Comparison of ENCODE assay signal across 8 cellular contexts in genomic region chr17:40317880-40318834, GRCh38. TPM values are rescaled to one million over a fixed set of nuclear protein-coding genes. Genes with fewer than 3 reads are reported as not detected.
DNase-seq lines count a peak whose midpoint lies in the region; ATAC-seq, FAIRE-seq and TF ChIP-seq lines count a peak whose summit lies in the region.

No MANE protein-coding gene starts in this region.

- DNase-seq in AG04450 (ENCODE audit: low read depth, low spot score) (peak; percentile 90), NCI-H345 (lab: John Stamatoyannopoulos, UW) (peak; percentile 92), kidney (peak; percentile 98)
- peak; percentile 81 to 85 for DNase-seq in central memory CD8-positive, alpha-beta T cell (ENCODE audit: low spot score in 2 of 2)
- DNase-seq in stimulated activated CD4-positive, alpha-beta T cell treated with anti-CD3 and anti-CD28 coated beads, Interleukin-15, amount 100 ng/mL, for 1 hour (ENCODE audit: low read depth in 1 of 2, low spot score in 1 of 2): peak; percentile 81 to 87

- no peak for TF ChIP-seq CTCF in AG04450 (IDR thresholded peaks at IDR 0.05; ENCODE audit: low read depth, low read length)
- TF ChIP-seq CTCF in kidney (IDR thresholded peaks at IDR 0.05; ENCODE audit: borderline replicate concordance, extremely low read depth, insufficient read depth): no peak

- CTCF ChIA-PET in AG04450 (lab: Charles Lee): interaction anchor here (0.6 to 4.7 kb wide), 18 partner anchors 12 to 996 kb away, joined by 3 to 99 read pairs (median 4); partner anchors contain the start of gene WIPF2

- ATAC-seq in GM18909 (IDR thresholded peaks at IDR 0.05; ENCODE audit: poor library complexity, unreplicated experiment) (peak; percentile 50), HG03159 (IDR thresholded peaks at IDR 0.05; ENCODE audit: unreplicated experiment) (peak; percentile 51)
- peak; percentile 71 to 78 for ATAC-seq in activated CD4-positive, CD25-positive, alpha-beta regulatory T cell treated with anti-CD3 and anti-CD28 coated beads, Interleukin-2, amount 50 U/mL, for 24 hours
- peak; percentile 57 for ATAC-seq in central memory CD8-positive, alpha-beta T cell (replicated peaks; ENCODE audit: extremely low read depth, poor library complexity, severe bottlenecking)

- H3K27ac Mint-ChIP-seq in central memory CD8-positive, alpha-beta T cell (ENCODE audit: low read depth): peak overlapping the region; percentile 96

- no peak for FAIRE-seq in kidney (lab: Jason Lieb, UNC)

- H3K9ac ChIP-seq in kidney (ENCODE audit: low read length in 2 of 2): peak overlapping the region; percentile 74 to 81

- no peaks in the 10 kb centered on the region for H3K27me3 ChIP-seq in AG04450 (ENCODE audit: control insufficient read depth, insufficient read depth, low read length)

- H3K27ac ChIP-seq in AG04450 (ENCODE audit: low read depth, low read length) (peak overlapping the region; percentile 78), kidney (ENCODE audit: low read depth in 2 of 2, low read length in 2 of 2) (peak overlapping the region; percentile 91 to 93)

- H3K9me3 Mint-ChIP-seq in central memory CD8-positive, alpha-beta T cell: no peaks in the 10 kb centered on the region

- H3K36me3 ChIP-seq in kidney (ENCODE audit: control insufficient read depth in 1 of 2, insufficient read depth in 2 of 2, low read length in 2 of 2): no peaks in the 10 kb centered on the region

- H3K27me3 Mint-ChIP-seq in central memory CD8-positive, alpha-beta T cell: no peaks in the 10 kb centered on the region

- H3K36me3 Mint-ChIP-seq in central memory CD8-positive, alpha-beta T cell (ENCODE audit: insufficient read depth): peaks cover 56% of the 10 kb centered on the region

- H3K4me3 Mint-ChIP-seq in central memory CD8-positive, alpha-beta T cell: peak overlapping the region; percentile 79

- H3K9me3 ChIP-seq in AG04450 (ENCODE audit: control insufficient read depth, insufficient read depth, low read length) (peaks cover 2% of the 10 kb centered on the region; the same call in 1 of the 2 replicates), kidney (ENCODE audit: control insufficient read depth in 1 of 2, low read length in 2 of 2) (no peaks in the 10 kb centered on the region)

- H3K4me3 ChIP-seq in AG04450 (ENCODE audit: low read depth, low read length) (peak overlapping the region; percentile 82), kidney (ENCODE audit: low read length in 2 of 2) (peak overlapping the region; percentile 74 to 79)

- intact Hi-C loops in kidney (cut with DNase I): no loop called here

- H3K4me1 Mint-ChIP-seq in central memory CD8-positive, alpha-beta T cell: peaks cover 90% of the 10 kb centered on the region

- peaks cover 47 to 68% of the 10 kb centered on the region in 2 donors for H3K4me1 ChIP-seq in kidney (ENCODE audit: control insufficient read depth in 1 of 2, insufficient read depth in 1 of 2, low read depth in 1 of 2, low read length in 2 of 2)

- POLR2A ChIA-PET in AG04450 (lab: Yijun Ruan, JAX): interaction anchor here (0.7 to 2.0 kb wide), 4 partner anchors 10 to 154 kb away, joined by 3 to 10 read pairs (median 6); partner anchors contain the start of gene RARA

RNA-seq across cellular contexts. Expression of gene RARA, which starts 9.2 kb away (rescaled TPM):
- polyA plus RNA-seq in AG04450 (2011; rRNA removed) (4.9 and 7.5 TPM in 2 replicates), kidney (ENCODE audit: insufficient read depth, low read depth, low replicate concordance) (22.5 TPM)
- polyA minus RNA-seq in AG04450 (2011; rRNA and poly(A)+ RNA removed): 9.7 and 10.2 TPM in 2 replicates
- 45.7 TPM for total RNA-seq in kidney

RNA-seq across cellular contexts. Expression of gene CDC6, which starts 30.5 kb away (rescaled TPM):
- polyA plus RNA-seq in AG04450 (2011; rRNA removed) (8.6 and 9.1 TPM in 2 replicates), kidney (ENCODE audit: insufficient read depth, low read depth, low replicate concordance) (0.49 TPM)
- polyA minus RNA-seq in AG04450 (2011; rRNA and poly(A)+ RNA removed): 4.9 and 5.8 TPM in 2 replicates
- 1.7 TPM for total RNA-seq in kidney

RNA-seq across cellular contexts. Expression of gene GJD3, which starts 46.4 kb away (rescaled TPM):
- polyA plus RNA-seq in AG04450 (2011; rRNA removed): 0.41 and 0.97 TPM in 2 replicates
- polyA minus RNA-seq in AG04450 (2011; rRNA and poly(A)+ RNA removed): 0.39 TPM in 1 of 2 replicates, not detected in the other
- 2.6 TPM for total RNA-seq in kidney
- not detected for polyA plus RNA-seq in kidney (ENCODE audit: insufficient read depth, low read depth, low replicate concordance)

Comparison
In these comparisons a context has a peak if more than half of its experiments do, and no peak if none do; other contexts are left out.
1. Peak in every context shown above with its lines: DNase-seq, ATAC-seq, H3K4me3 ChIP-seq and H3K27ac ChIP-seq.